In genomic region chr1:244210884-244211558, GRCh38 we compare ENCODE assay signal across 11 cellular contexts.
DNase-seq lines count a peak whose midpoint lies in the region; ATAC-seq, FAIRE-seq and TF ChIP-seq lines count a peak whose summit lies in the region.
"Had no signal": no experiment of that assay in that cellular context is flagged by ENCODE, and none has a peak within 500 bp of the region (broad histone marks: within the 10 kb centered on the region; RNA-seq: fewer than 3 reads in every experiment).

No MANE protein-coding gene starts in this region.

- H3K27me3 Mint-ChIP-seq in nephron progenitor cell (ENCODE audit: low read depth, poor library complexity), result peaks cover 6% of the 10 kb centered on the region
- peaks cover 16% of the 10 kb centered on the region for H3K27me3 Mint-ChIP-seq in T-helper 17 cell
- peaks cover 6 to 8% of the 10 kb centered on the region in 2 donors for H3K27me3 Mint-ChIP-seq in natural killer cell (ENCODE audit: low read depth in 2 of 2)

- H3K9ac ChIP-seq in colonic mucosa (ENCODE audit: low read depth in 2 of 2, low read length in 2 of 2), result no peak overlapping the region

- TF ChIP-seq CTCF in D721Med (IDR thresholded peaks at IDR 0.05; ENCODE audit: insufficient read depth, missing control alignments) (peak; percentile 44), colonic mucosa (IDR thresholded peaks at IDR 0.05) (peak; percentile 31), nephron progenitor cell (IDR thresholded peaks at IDR 0.05) (peak; percentile 43), spleen (IDR thresholded peaks at IDR 0.05 in 8 of 11, conservative IDR thresholded peaks at IDR 0.05 in 3 of 11) (peak in 3 of 11 experiments; percentile 14 to 40 (median 37)), natural killer cell (IDR thresholded peaks at IDR 0.05) (no peak)

- H3K36me3 Mint-ChIP-seq in nephron progenitor cell (ENCODE audit: low read depth), result no peaks in the 10 kb centered on the region
- H3K36me3 Mint-ChIP-seq in T-helper 17 cell (ENCODE audit: low read depth), result no peaks in the 10 kb centered on the region
- H3K36me3 Mint-ChIP-seq in natural killer cell, result no peaks in the 10 kb centered on the region

- H3K27ac ChIP-seq in colonic mucosa, result no peak overlapping the region
- H3K27ac ChIP-seq in spleen, result no peak overlapping the region

- FAIRE-seq in D721Med (lab: Jason Lieb, UNC), result no peak
- FAIRE-seq: GM18507 had no signal

- H3K9me3 ChIP-seq in colonic mucosa (no peaks in the 10 kb centered on the region), T-helper 17 cell (ENCODE audit: control insufficient read depth, low read length, poor library complexity, severe bottlenecking) (no peaks in the 10 kb centered on the region), spleen (no peaks in the 10 kb centered on the region)

- H3K4me3 ChIP-seq in colonic mucosa (no peak overlapping the region), spleen (no peak overlapping the region)

- H3K27ac Mint-ChIP-seq in nephron progenitor cell (no peak overlapping the region), T-helper 17 cell (no peak overlapping the region), natural killer cell (no peak overlapping the region)

- H3K4me3 Mint-ChIP-seq in nephron progenitor cell (no peak overlapping the region), T-helper 17 cell (no peak overlapping the region), natural killer cell (no peak overlapping the region)

- no peak for TF ChIP-seq POLR2A in spleen (IDR thresholded peaks at IDR 0.05)

- intact Hi-C loops in colonic mucosa (cut with DNase I), result no loop called here
- intact Hi-C loops in spleen (cut with DNase I; ENCODE audit: low total_unique reads), result no loop called here
- intact Hi-C loops in natural killer cell (cut with micrococcal nuclease), result no loop called here

- 90 to 96% (median 94%) methylated on average over 11 to 28 of the region's 28 CpGs for WGBS in spleen, 5 donors

- H3K4me1 ChIP-seq in colonic mucosa (no peaks in the 10 kb centered on the region), spleen (peaks cover 0 to 26% (median 2%) of the 10 kb centered on the region in 6 donors)

- H3K36me3 ChIP-seq in colonic mucosa (no peaks in the 10 kb centered on the region), spleen (no peaks in the 10 kb centered on the region)

- H3K4me1 Mint-ChIP-seq in nephron progenitor cell (no peaks in the 10 kb centered on the region), T-helper 17 cell (no peaks in the 10 kb centered on the region), natural killer cell (no peaks in the 10 kb centered on the region)

- H3K27me3 ChIP-seq in colonic mucosa (no peaks in the 10 kb centered on the region), spleen (replicated peaks in 1 of 7) (no peaks in the 10 kb centered on the region)

- peak; percentile 63 for DNase-seq in D721Med (ENCODE audit: insufficient read length, low spot score)
- DNase-seq in HK-2 (ENCODE audit: unreplicated experiment), result peak; percentile 35
- peak; percentile 26 for DNase-seq in colonic mucosa
- DNase-seq in nephron progenitor cell, result peak; percentile 45
- DNase-seq in T-helper 17 cell, result no peak
- DNase-seq in spleen, result no peak
- DNase-seq in natural killer cell, result no peak
- DNase-seq: activated effector memory CD4-positive, alpha-beta T cell treated with anti-CD3 and anti-CD28 coated beads, Interleukin-2, amount 50 U/mL, for 16 hours; T-helper 1 cell had no signal

- ATAC-seq in GM18870 (IDR thresholded peaks at IDR 0.05; ENCODE audit: unreplicated experiment), result no peak
- no peak for ATAC-seq in T-helper 17 cell
- ATAC-seq in natural killer cell, result no peak

- H3K9me3 Mint-ChIP-seq in nephron progenitor cell (peaks cover 9% of the 10 kb centered on the region), natural killer cell (no peaks in the 10 kb centered on the region)

Comparison
In these comparisons a context has a peak if more than half of its experiments do, and no peak if none do; other contexts are left out.
1. DNase-seq: peak in D721Med (single experiment), HK-2 (single experiment), colonic mucosa (single experiment) and nephron progenitor cell (single experiment); none in T-helper 17 cell (0 of 3), spleen (single experiment) and natural killer cell (single experiment).